In the genomic region with DNA sequence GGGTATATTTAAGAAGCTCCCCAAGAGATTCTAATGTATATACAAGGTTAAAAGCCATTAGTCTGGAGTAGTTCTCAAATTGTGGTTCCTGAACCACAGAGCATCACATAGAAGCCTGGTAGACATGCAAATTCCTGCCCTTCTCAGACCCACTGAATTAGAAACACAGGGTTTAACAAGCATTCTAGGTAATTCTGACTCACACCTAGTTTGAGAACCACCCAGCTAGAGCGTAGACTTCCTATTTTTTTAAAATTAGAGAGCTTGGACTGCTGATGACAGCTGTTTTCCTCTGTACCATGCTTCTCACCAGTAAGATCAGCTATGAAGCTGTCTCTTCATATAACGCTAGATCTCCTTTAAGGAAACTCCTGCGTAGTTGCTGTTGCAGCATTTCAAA, we compare ENCODE assay signal across 13 cellular contexts. TPM values are rescaled to one million over a fixed set of nuclear protein-coding genes. Genes with fewer than 3 reads are reported as not detected.
DNase-seq lines count a peak whose midpoint lies in the region; ATAC-seq and TF ChIP-seq lines count a peak whose summit lies in the region.
"Had no signal": no experiment of that assay in that cellular context is flagged by ENCODE, and none has a peak within 500 bp of the region (broad histone marks: within the 10 kb centered on the region; RNA-seq: fewer than 3 reads in every experiment).

No MANE protein-coding gene starts in this region.

- H3K27ac Mint-ChIP-seq in activated CD4-positive, alpha-beta memory T cell treated with anti-CD3 and anti-CD28 coated beads, Interleukin-2, amount 10 ng/mL, durations not matched to agents 7 days and 5 days = no peak overlapping the region

- TF ChIP-seq POLR2A in ovary (IDR thresholded peaks at IDR 0.05) = no peak

- H3K4me3 ChIP-seq in AG09309 (ENCODE audit: control insufficient read depth, low read depth, low read length) = no peak overlapping the region
- no peak overlapping the region for H3K4me3 ChIP-seq in tibial artery
- no peak overlapping the region for H3K4me3 ChIP-seq in ovary
- H3K4me3 ChIP-seq: HAP-1, tibial nerve had no signal

- no peak for TF ChIP-seq EP300 in ovary (IDR thresholded peaks at IDR 0.05)

- peaks cover 25% of the 10 kb centered on the region for H3K4me1 Mint-ChIP-seq in activated CD4-positive, alpha-beta memory T cell treated with anti-CD3 and anti-CD28 coated beads, Interleukin-2, amount 10 ng/mL, durations not matched to agents 7 days and 5 days
- H3K4me1 Mint-ChIP-seq: central memory CD8-positive, alpha-beta T cell had no signal

- no peaks in the 10 kb centered on the region for H3K36me3 ChIP-seq in tibial artery
- no peaks in the 10 kb centered on the region for H3K36me3 ChIP-seq in ovary
- H3K36me3 ChIP-seq: HAP-1, tibial nerve had no signal

- DNase-seq in AG09309 (ENCODE audit: low read depth) (peak; percentile 29), SKM-1 (lab: John Stamatoyannopoulos, UW; ENCODE audit: unreplicated experiment) (peak; percentile 28), tibial artery (no peak), ovary (no peak), T1000 (lab: John Stamatoyannopoulos, UW) (no peak)
- no peak for DNase-seq in activated CD4-positive, alpha-beta memory T cell treated with anti-CD3 and anti-CD28 coated beads, Interleukin-2, amount 10 ng/mL, durations not matched to agents 7 days and 5 days
- DNase-seq: C1 segment of cervical spinal cord, NCI-H2171 had no signal

- H3K27me3 ChIP-seq in tibial artery = peaks cover 0 to 6% of the 10 kb centered on the region in 2 donors
- H3K27me3 ChIP-seq in ovary = no peaks in the 10 kb centered on the region
- H3K27me3 ChIP-seq: tibial nerve had no signal

- no peak for TF ChIP-seq CTCF in AG09309 (IDR thresholded peaks at IDR 0.05; ENCODE audit: control insufficient read depth, insufficient read depth, low read depth, low read length, missing control alignments)
- TF ChIP-seq CTCF in tibial artery (IDR thresholded peaks at IDR 0.05) = no peak
- TF ChIP-seq CTCF in ovary (IDR thresholded peaks at IDR 0.05) = no peak

- H3K27me3 Mint-ChIP-seq in activated CD4-positive, alpha-beta memory T cell treated with anti-CD3 and anti-CD28 coated beads, Interleukin-2, amount 10 ng/mL, durations not matched to agents 7 days and 5 days = no peaks in the 10 kb centered on the region
- H3K27me3 Mint-ChIP-seq: central memory CD8-positive, alpha-beta T cell had no signal

- no peaks in the 10 kb centered on the region for H3K4me1 ChIP-seq in tibial artery
- peaks cover 3% of the 10 kb centered on the region for H3K4me1 ChIP-seq in ovary (ENCODE audit: insufficient read depth)
- H3K4me1 ChIP-seq: HAP-1, tibial nerve had no signal

- POLR2A ChIA-PET in activated CD4-positive, alpha-beta memory T cell treated with anti-CD3 and anti-CD28 coated beads, Interleukin-2, amount 10 ng/mL, durations not matched to agents 7 days and 5 days (lab: Charles Lee) = interaction anchor here (1.0 to 1.7 kb wide), 2 partner anchors 30 to 50 kb away, joined by 4 to 5 read pairs; a partner anchor contains a TSS

- H3K27ac ChIP-seq in tibial artery (no peak overlapping the region), ovary (no peak overlapping the region)
- H3K27ac ChIP-seq: tibial nerve had no signal

- H3K9me3 Mint-ChIP-seq in activated CD4-positive, alpha-beta memory T cell treated with anti-CD3 and anti-CD28 coated beads, Interleukin-2, amount 10 ng/mL, durations not matched to agents 7 days and 5 days = no peaks in the 10 kb centered on the region
- H3K9me3 Mint-ChIP-seq: central memory CD8-positive, alpha-beta T cell had no signal

- H3K36me3 Mint-ChIP-seq in activated CD4-positive, alpha-beta memory T cell treated with anti-CD3 and anti-CD28 coated beads, Interleukin-2, amount 10 ng/mL, durations not matched to agents 7 days and 5 days (ENCODE audit: low read depth) = peaks cover 33% of the 10 kb centered on the region

- intact Hi-C loops in tibial artery (cut with DNase I; ENCODE audit: low total_unique reads) (no loop called here), ovary (cut with DNase I) (no loop called here)

- no peaks in the 10 kb centered on the region for H3K9me3 ChIP-seq in tibial artery
- H3K9me3 ChIP-seq in ovary = no peaks in the 10 kb centered on the region
- H3K9me3 ChIP-seq: HAP-1, tibial nerve had no signal

- WGBS in ovary, 3 donors = 93 to 96% (median 94%) methylated on average over 3 of the region's 3 CpGs

- no peak overlapping the region for H3K4me3 Mint-ChIP-seq in activated CD4-positive, alpha-beta memory T cell treated with anti-CD3 and anti-CD28 coated beads, Interleukin-2, amount 10 ng/mL, durations not matched to agents 7 days and 5 days
- H3K4me3 Mint-ChIP-seq: central memory CD8-positive, alpha-beta T cell had no signal

- CTCF ChIA-PET in activated CD4-positive, alpha-beta memory T cell treated with anti-CD3 and anti-CD28 coated beads, Interleukin-2, amount 10 ng/mL, durations not matched to agents 7 days and 5 days (lab: Charles Lee) = interaction anchor here (1.2 kb wide), 1 partner anchor 757 kb away, joined by 3 read pairs; no protein-coding TSS in a partner anchor

- ATAC-seq in GM18909 (IDR thresholded peaks at IDR 0.05; ENCODE audit: poor library complexity, unreplicated experiment) = peak; percentile 82
- ATAC-seq in HG03039 (IDR thresholded peaks at IDR 0.05; ENCODE audit: unreplicated experiment) = peak; percentile 90

RNA-seq across cellular contexts. Expression of a gene that starts 50.6 kb away (rescaled TPM):
- 1 to 10 TPM; 3.9 to 9.9 (median 6.9) TPM for total RNA-seq in ovary
- polyA plus RNA-seq in ovary = 1 to 10 TPM; 3.2 to 5.6 TPM
- total RNA-seq in activated CD4-positive, alpha-beta memory T cell treated with anti-CD3 and anti-CD28 coated beads, Interleukin-2, amount 10 ng/mL, durations not matched to agents 7 days and 5 days = 10 to 100 TPM; 28.9 to 29.9 TPM

Comparison
In these comparisons a context has a peak if more than half of its experiments do, and no peak if none do; other contexts are left out.
1. DNase-seq: peak in AG09309 (single experiment) and SKM-1 (single experiment); none in tibial artery (0 of 2), ovary (0 of 5), activated CD4-positive, alpha-beta memory T cell treated with anti-CD3 and anti-CD28 coated beads, Interleukin-2, amount 10 ng/mL, durations not matched to agents 7 days and 5 days (single experiment) and T1000 (single experiment).